In the genomic region with DNA sequence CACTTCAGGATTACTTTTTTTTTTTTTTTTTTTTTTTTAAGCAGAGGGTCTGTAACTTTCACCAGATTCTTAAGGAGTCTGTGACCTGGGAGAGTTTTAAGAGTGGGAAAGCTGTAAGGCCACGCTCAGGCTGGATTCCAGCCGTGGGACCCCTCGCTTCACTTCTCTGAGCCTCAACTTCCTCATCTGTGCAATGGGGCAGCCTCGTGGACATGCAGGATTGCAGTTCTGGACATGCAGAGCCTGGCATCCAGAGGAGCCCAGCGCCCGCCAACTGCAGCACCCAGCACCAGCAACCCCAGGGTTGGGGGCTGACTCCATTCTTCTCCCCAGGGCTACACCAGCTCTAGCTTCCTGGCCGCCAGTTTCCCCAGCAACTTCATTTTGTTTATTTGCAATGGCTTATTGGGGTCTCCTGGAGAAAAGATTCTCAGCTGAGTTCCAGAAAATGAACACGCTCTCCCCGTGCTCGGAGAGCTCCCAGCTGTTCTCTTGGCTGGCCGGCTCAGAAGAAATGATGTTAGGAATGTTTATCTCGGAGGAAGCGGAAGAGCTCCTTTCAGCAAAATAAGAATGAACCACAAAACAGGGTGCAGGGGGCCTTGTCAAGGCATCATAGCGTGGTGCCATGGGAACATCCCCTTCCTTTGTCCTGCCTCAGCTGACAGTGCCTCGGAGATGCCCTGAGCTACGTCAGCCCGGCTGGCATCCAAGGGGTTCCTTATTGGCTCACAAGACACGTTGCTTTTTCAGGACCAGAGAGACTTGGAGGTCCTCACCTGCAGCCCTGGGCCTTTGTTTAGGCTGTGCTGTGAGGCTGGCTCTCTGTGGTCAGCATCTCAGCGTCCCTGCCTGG, we compare ENCODE assay signal across 16 cellular contexts.
"Had no signal": no experiment of that assay in that cellular context is flagged by ENCODE, and none has a peak within 500 bp of the region (broad histone marks: within the 10 kb centered on the region; RNA-seq: fewer than 3 reads in every experiment).

No MANE protein-coding gene starts in this region.

- DNase-seq: activated CD4-positive, alpha-beta T cell treated with anti-CD3 and anti-CD28 coated beads, Interleukin-2, amount 10 ng/mL, durations not matched to agents 7 days and 5 days; activated CD8-positive, alpha-beta memory T cell treated with anti-CD3 and anti-CD28 coated beads, Interleukin-2, amount 50 U/mL, for 48 hours; activated gamma-delta T cell treated with Interleukin-2 at 50 U/mL for 16 hours; activated naive CD8-positive, alpha-beta T cell treated with anti-CD3 and anti-CD28 coated beads for 36 hours; anterior cingulate cortex; erythroblast; glutamatergic neuron; kidney glomerular epithelial cell; mucosa of descending colon; naive thymus-derived CD8-positive, alpha-beta T cell; stimulated activated CD4-positive, alpha-beta T cell treated with anti-CD3 and anti-CD28 coated beads, Interleukin-4, amount 100 ng/mL, for 24 hours; stimulated activated naive CD4-positive, alpha-beta T cell; T-helper 17 cell; upper lobe of left lung had no signal

- ATAC-seq: mucosa of descending colon; naive thymus-derived CD8-positive, alpha-beta T cell; T-helper 17 cell had no signal

- H3K27me3 ChIP-seq: upper lobe of left lung had no signal

- H3K36me3 ChIP-seq: upper lobe of left lung had no signal

- H3K9me3 ChIP-seq: mucosa of descending colon, upper lobe of left lung had no signal

- FAIRE-seq: bronchial epithelial cell had no signal

- H3K27ac ChIP-seq: skin epidermis had no signal

- H3K4me3 ChIP-seq: mucosa of descending colon, skin epidermis, upper lobe of left lung had no signal
